ENCODE assay signal across 20 cellular contexts in the genomic region with DNA sequence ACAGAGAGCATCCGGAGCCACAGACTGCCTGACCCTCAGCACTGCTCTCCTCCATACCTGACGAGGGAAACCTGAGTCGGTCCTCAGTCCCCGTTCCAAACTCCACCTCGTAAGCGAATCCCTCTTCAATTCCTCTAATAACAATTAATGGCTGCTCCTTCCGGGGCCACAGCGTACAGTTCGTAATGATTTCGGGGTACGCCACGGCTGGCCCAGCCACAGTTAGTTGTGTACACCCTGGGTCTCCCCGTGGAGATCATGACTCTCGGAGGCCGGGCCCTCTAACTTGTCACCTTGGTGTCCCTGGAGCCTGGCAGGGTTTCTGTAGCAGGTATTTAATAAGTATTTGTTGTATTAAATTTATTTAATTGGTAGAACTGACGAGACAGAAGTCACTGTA.
"Had no signal": no experiment of that assay in that cellular context is flagged by ENCODE, and none has a peak within 500 bp of the region (broad histone marks: within the 10 kb centered on the region; RNA-seq: fewer than 3 reads in every experiment).

No MANE protein-coding gene starts in this region.

- H3K4me3 ChIP-seq: left ventricle myocardium inferior, pancreas, stomach, suprapubic skin, tibial nerve had no signal

- H3K27ac ChIP-seq: brain microvascular endothelial cell, left ventricle myocardium inferior, pancreas, stomach, suprapubic skin, tibial nerve had no signal

- ATAC-seq: activated CD4-positive, alpha-beta T cell treated with anti-CD3 and anti-CD28 coated beads for 36 hours; activated naive CD4-positive, alpha-beta T cell treated with anti-CD3 and anti-CD28 coated beads, Interleukin-2, amount 50 U/mL, for 72 hours; effector memory CD8-positive, alpha-beta T cell; natural killer cell; pancreas; right cardiac atrium had no signal

- H3K9me3 ChIP-seq: left ventricle myocardium inferior, pancreas, suprapubic skin had no signal

- H3K4me1 ChIP-seq: pancreas, stomach, suprapubic skin, tibial nerve had no signal

- H3K27ac Mint-ChIP-seq: activated CD4-positive, alpha-beta memory T cell treated with anti-CD3 and anti-CD28 coated beads for 36 hours; activated CD4-positive, alpha-beta T cell treated with anti-CD3 and anti-CD28 coated beads for 36 hours; activated naive CD4-positive, alpha-beta T cell treated with anti-CD3 and anti-CD28 coated beads, Interleukin-2, amount 50 U/mL, for 72 hours; mesothelial cell of epicardium; natural killer cell had no signal

- H3K36me3 ChIP-seq: pancreas had no signal

- DNase-seq: activated B cell treated with CpG ODN at 0.5 μM for 24 hours; activated CD4-positive, alpha-beta memory T cell treated with anti-CD3 and anti-CD28 coated beads for 36 hours; activated CD4-positive, alpha-beta T cell treated with anti-CD3 and anti-CD28 coated beads for 36 hours; activated gamma-delta T cell treated with Interleukin-2 at 50 U/mL for 16 hours; activated T-cell treated with anti-CD3 and anti-CD28 coated beads, Interleukin-2, amount 50 U/mL, for 1 hour; brain microvascular endothelial cell; effector memory CD8-positive, alpha-beta T cell; foreskin melanocyte; hippocampal formation; left ventricle myocardium inferior; natural killer cell; pancreas; right cardiac atrium; stimulated activated CD4-positive, alpha-beta T cell treated with anti-CD3 and anti-CD28 coated beads, Interleukin-12 subunit alpha, Interleukin-12 subunit beta, amount 100 ng/mL, for 4 hours; stomach; T1000 had no signal

- H3K4me3 Mint-ChIP-seq: activated B cell treated with CpG ODN at 0.5 μM for 24 hours; activated CD4-positive, alpha-beta memory T cell treated with anti-CD3 and anti-CD28 coated beads for 36 hours; activated CD4-positive, alpha-beta T cell treated with anti-CD3 and anti-CD28 coated beads for 36 hours; effector memory CD8-positive, alpha-beta T cell; mesothelial cell of epicardium; natural killer cell had no signal

- H3K27me3 ChIP-seq: brain microvascular endothelial cell, pancreas, stomach, suprapubic skin, tibial nerve had no signal

- H3K27me3 Mint-ChIP-seq: activated B cell treated with CpG ODN at 0.5 μM for 24 hours; activated CD4-positive, alpha-beta memory T cell treated with anti-CD3 and anti-CD28 coated beads for 36 hours; activated CD4-positive, alpha-beta T cell treated with anti-CD3 and anti-CD28 coated beads for 36 hours; effector memory CD8-positive, alpha-beta T cell had no signal

- H3K9me3 Mint-ChIP-seq: activated B cell treated with CpG ODN at 0.5 μM for 24 hours; activated naive CD4-positive, alpha-beta T cell treated with anti-CD3 and anti-CD28 coated beads, Interleukin-2, amount 50 U/mL, for 72 hours; effector memory CD8-positive, alpha-beta T cell; mesothelial cell of epicardium; natural killer cell had no signal
